Comparison of ENCODE assay signal across 17 cellular contexts in genomic region chr1:204664251-204664650, GRCh38. TPM values are rescaled to one million over a fixed set of nuclear protein-coding genes. Genes with fewer than 3 reads are reported as not detected.
DNase-seq lines count a peak whose midpoint lies in the region; ATAC-seq and TF ChIP-seq lines count a peak whose summit lies in the region.
"Had no signal": no experiment of that assay in that cellular context is flagged by ENCODE, and none has a peak within 500 bp of the region (broad histone marks: within the 10 kb centered on the region; RNA-seq: fewer than 3 reads in every experiment).

No MANE protein-coding gene starts in this region.

- H4K20me1 ChIP-seq in H9 (ENCODE audit: control insufficient read depth, insufficient read depth, insufficient read length): no peaks in the 10 kb centered on the region

- no CpG with 5 or more reads among the region's 10 CpGs for WGBS in H9 (ENCODE audit: extremely low coverage, insufficient read length, low lambda C conversion rate)

- no peak overlapping the region for H2BK5ac ChIP-seq in H9 (ENCODE audit: insufficient read length, low read length)

- no peak overlapping the region for H2AFZ ChIP-seq in H9 (ENCODE audit: low read length)
- H2AFZ ChIP-seq: GM23248 had no signal

- no peak for ATAC-seq in GM21367 (IDR thresholded peaks at IDR 0.05; ENCODE audit: unreplicated experiment)
- ATAC-seq: HepG2 had no signal

- no peak overlapping the region for H2BK12ac ChIP-seq in H9 (ENCODE audit: insufficient read length, low read depth, low read length)

- H3K4me3 ChIP-seq in dorsolateral prefrontal cortex: peak overlapping the region in 1 of 59 donors; percentile 18
- H3K4me3 ChIP-seq: GM23248 had no signal

- H3K23me2 ChIP-seq in H9 (ENCODE audit: insufficient read length, low read depth, low read length, poor library complexity, severe bottlenecking): no peaks in the 10 kb centered on the region

- no peaks in the 10 kb centered on the region for H3K9me3 Mint-ChIP-seq in H9
- H3K9me3 Mint-ChIP-seq in neural crest cell: no peaks in the 10 kb centered on the region
- H3K9me3 Mint-ChIP-seq: IgD-negative memory B cell had no signal

- no peak overlapping the region for H3K4ac ChIP-seq in H9 (ENCODE audit: low read depth, low read length)

- H3K9me3 ChIP-seq in H9 (ENCODE audit: control insufficient read depth, low read depth, low read length): no peaks in the 10 kb centered on the region
- H3K9me3 ChIP-seq: BE2C, Caco-2 had no signal

- TF ChIP-seq CTCF in H9 (conservative IDR thresholded peaks at IDR 0.05) (no peak), dorsolateral prefrontal cortex (IDR thresholded peaks at IDR 0.05 in 54 of 56, conservative IDR thresholded peaks at IDR 0.05 in 2 of 56; ENCODE audit: low read depth in 1 of 56, partially characterized antibody in 56 of 56) (no peak), neural crest cell (conservative IDR thresholded peaks at IDR 0.05) (no peak)

- intact Hi-C loops in dorsolateral prefrontal cortex (cut with DNase I) (no loop called here), posterior vena cava (cut with DNase I) (no loop called here)

- H3K56ac ChIP-seq in H9 (ENCODE audit: insufficient read length, low read depth, low read length): no peak overlapping the region

- no peak overlapping the region for H3K18ac ChIP-seq in H9 (ENCODE audit: insufficient read length, low read depth, low read length)

- H3K27ac ChIP-seq in H9 (ENCODE audit: insufficient read length, low read depth, low read length) (no peak overlapping the region), dorsolateral prefrontal cortex (peak overlapping the region in 32 of 59 donors; percentile 6 to 73 (median 32))
- H3K27ac ChIP-seq: GM23248 had no signal

- no peak overlapping the region for H3T11ph ChIP-seq in H9 (ENCODE audit: low read length)

- H3K4me3 Mint-ChIP-seq in H9 (no peak overlapping the region), neural crest cell (no peak overlapping the region)
- H3K4me3 Mint-ChIP-seq: CD4-positive, CD25-positive, alpha-beta regulatory T cell; IgD-negative memory B cell had no signal

- no peak overlapping the region for H2BK15ac ChIP-seq in H9 (ENCODE audit: low read depth, low read length)

- H3K36me3 Mint-ChIP-seq in H9 (ENCODE audit: insufficient read depth in 1 of 3, low read depth in 3 of 3) (no peaks in the 10 kb centered on the region), neural crest cell (ENCODE audit: low read depth) (no peaks in the 10 kb centered on the region)
- H3K36me3 Mint-ChIP-seq: CD4-positive, CD25-positive, alpha-beta regulatory T cell; IgD-negative memory B cell had no signal

- no peak overlapping the region for H3K9ac ChIP-seq in H9 (ENCODE audit: extremely low read depth, insufficient read length, low read length)
- H3K9ac ChIP-seq: GM23248 had no signal

- no peaks in the 10 kb centered on the region for H3K4me1 ChIP-seq in H9 (ENCODE audit: insufficient read depth, low read length)
- H3K4me1 ChIP-seq: Caco-2 had no signal

- no peak overlapping the region for H3K23ac ChIP-seq in H9 (ENCODE audit: insufficient read length, low read depth, low read length)

- H3K27me3 Mint-ChIP-seq in H9 (ENCODE audit: low read depth) (peaks cover 2% of the 10 kb centered on the region), neural crest cell (ENCODE audit: low read depth) (no peaks in the 10 kb centered on the region)

- no peak overlapping the region for H4K8ac ChIP-seq in H9 (replicated peaks; ENCODE audit: insufficient read length, low read depth, low read length)

- H4K91ac ChIP-seq in H9 (ENCODE audit: insufficient read length, low read depth, low read length): peak overlapping the region; percentile 8

- H3K27ac Mint-ChIP-seq in H9 (no peak overlapping the region), neural crest cell (ENCODE audit: unreplicated experiment) (peak overlapping the region; percentile 4)
- H3K27ac Mint-ChIP-seq: CD4-positive, CD25-positive, alpha-beta regulatory T cell; IgD-negative memory B cell had no signal

- H3K27me3 ChIP-seq in H9 (ENCODE audit: insufficient read depth, low read length): no peaks in the 10 kb centered on the region
- no peaks in the 10 kb centered on the region for H3K27me3 ChIP-seq in dorsolateral prefrontal cortex
- H3K27me3 ChIP-seq: BE2C had no signal

- H3K14ac ChIP-seq in H9 (ENCODE audit: insufficient read depth, low read length): no peak overlapping the region

- H3K79me2 ChIP-seq in H9 (ENCODE audit: insufficient read depth, low read length): no peaks in the 10 kb centered on the region

- no peak overlapping the region for H2BK20ac ChIP-seq in H9 (ENCODE audit: low read depth, low read length, poor library complexity, severe bottlenecking)

- H2AK5ac ChIP-seq in H9 (ENCODE audit: insufficient read length, low read length): no peak overlapping the region

- no peaks in the 10 kb centered on the region for H3K79me1 ChIP-seq in H9 (ENCODE audit: insufficient read depth, low read depth, low read length, poor library complexity, severe bottlenecking)

- H3K4me1 Mint-ChIP-seq in H9 (peaks cover 7 to 14% of the 10 kb centered on the region in 2 experiments), neural crest cell (peaks cover 16% of the 10 kb centered on the region)
- H3K4me1 Mint-ChIP-seq: CD4-positive, CD25-positive, alpha-beta regulatory T cell had no signal

- no peak overlapping the region for H3K4me2 ChIP-seq in H9 (ENCODE audit: insufficient read depth, insufficient read length, low read length)

- H2BK120ac ChIP-seq in H9 (ENCODE audit: low read depth, low read length, poor library complexity, severe bottlenecking): no peak overlapping the region

- DNase-seq in H9: no peak
- DNase-seq in dorsolateral prefrontal cortex: no peak
- no peak for DNase-seq in neural crest cell (ENCODE audit: low read depth, low spot score)
- DNase-seq in posterior vena cava (ENCODE audit: low spot score): peak; percentile 34
- DNase-seq in AG20443 (ENCODE audit: low spot score): no peak
- no peak for DNase-seq in activated CD4-positive, alpha-beta T cell treated with anti-CD3 and anti-CD28 coated beads, Interleukin-2, amount 50 U/mL, for 48 hours
- DNase-seq: 8988T; BE2C; C1 segment of cervical spinal cord; Caco-2; CD4-positive, CD25-positive, alpha-beta regulatory T cell; GM23248; HCEC 1CT had no signal

- H4K5ac ChIP-seq in H9 (ENCODE audit: insufficient read length, low read depth, low read length): no peak overlapping the region

RNA-seq across cellular contexts. Expression of gene LRRN2, which starts 21.3 kb away (rescaled TPM):
- 4.5 and 5.8 TPM in 2 replicates for total RNA-seq in H9 (2021)
- 10 to 100 TPM; 14.3 to 56.8 (median 35.2) TPM for total RNA-seq in dorsolateral prefrontal cortex
- total RNA-seq in neural crest cell: 4.5 and 5.0 TPM in 2 replicates
- total RNA-seq in posterior vena cava: 10 to 100 TPM in 1 of 2 donors, 1 to 10 TPM in 1; 8.9 to 13.6 TPM
- total RNA-seq: A673; Caco-2; CD4-positive, CD25-positive, alpha-beta regulatory T cell; HepG2 had no signal
